Comparison of ENCODE assay signal across 1 cellular context in the genomic region with DNA sequence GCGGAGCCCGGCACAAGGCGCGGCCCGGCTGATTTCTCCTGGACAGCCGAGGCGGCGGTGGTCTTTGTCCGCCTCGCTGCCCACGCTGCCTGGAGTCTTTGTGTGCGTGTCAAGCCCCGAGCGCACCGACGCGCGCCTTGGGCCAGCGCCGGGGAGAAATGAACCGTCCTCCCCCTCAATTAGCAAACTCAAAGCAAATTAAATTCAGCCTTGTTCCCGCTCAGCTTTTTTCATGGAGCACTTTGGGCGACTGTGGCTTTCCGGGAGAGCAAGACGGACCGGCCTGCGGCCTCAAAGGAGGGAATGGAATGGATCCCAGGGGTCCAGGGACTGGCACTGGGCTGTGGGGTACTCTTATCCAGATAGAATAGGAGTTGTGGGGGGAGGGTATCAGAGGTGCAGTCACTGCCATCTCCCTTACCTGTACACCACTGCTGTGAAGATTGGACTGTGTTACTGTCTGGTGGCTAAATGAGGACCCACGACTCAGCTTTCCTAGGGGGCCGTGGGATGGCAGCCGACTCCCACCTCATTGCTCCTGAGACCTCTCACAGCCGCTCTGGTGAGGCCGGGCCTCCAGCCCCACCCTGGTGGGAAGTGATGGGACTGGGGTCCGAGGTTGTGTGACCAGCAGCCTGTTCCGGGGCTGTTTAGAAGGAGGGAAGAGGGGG.
A peak's percentile ranks its signal among the peaks of the same experiment; 100 is the strongest.
TF ChIP-seq lines count a peak whose summit lies in the region.

No MANE protein-coding gene starts in this region.

TF ChIP-seq in H1, 55 proteins besides CTCF, POLR2A, EP300 and RAD21:
- TF ChIP-seq SRF (IDR thresholded peaks at IDR 0.05; ENCODE audit: low read depth, low read length) (no peak), SUZ12 (IDR thresholded peaks at IDR 0.05; ENCODE audit: low read length) (peak; percentile 53), CTBP2 (IDR thresholded peaks at IDR 0.05; ENCODE audit: borderline replicate concordance, insufficient read depth, insufficient read length, low read length) (no peak), HDAC2 (IDR thresholded peaks at IDR 0.05; ENCODE audit: borderline replicate concordance in 1 of 2, low read depth in 2 of 2, low read length in 2 of 2) (no peak), MAFK (IDR thresholded peaks at IDR 0.05; ENCODE audit: low read depth, low read length) (no peak), HDAC6 (IDR thresholded peaks at IDR 0.05; ENCODE audit: low read depth, low read length) (no peak), NANOG (IDR thresholded peaks at IDR 0.05; ENCODE audit: insufficient read depth, low read depth, low read length, poor library complexity, severe bottlenecking) (no peak), EZH2 (IDR thresholded peaks at IDR 0.05; ENCODE audit: low read depth, low read length, severe bottlenecking) (peak; percentile 27), RNF2 (IDR thresholded peaks at IDR 0.05; ENCODE audit: borderline replicate concordance, low read depth, low read length, missing control alignments, poor library complexity, severe bottlenecking) (no peak), TAF1 (IDR thresholded peaks at IDR 0.05; ENCODE audit: low read depth, low read length) (no peak), SAP30 (IDR thresholded peaks at IDR 0.05; ENCODE audit: insufficient read depth, insufficient replicate concordance, low read length) (no peak)
- TF ChIP-seq, protein P1, sequence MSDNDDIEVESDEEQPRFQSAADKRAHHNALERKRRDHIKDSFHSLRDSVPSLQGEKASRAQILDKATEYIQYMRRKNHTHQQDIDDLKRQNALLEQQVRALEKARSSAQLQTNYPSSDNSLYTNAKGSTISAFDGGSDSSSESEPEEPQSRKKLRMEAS (IDR thresholded peaks at IDR 0.05), result no peak
